ENCODE assay signal across 10 cellular contexts in genomic region chr6:5213851-5214507, GRCh38. TPM values are rescaled to one million over a fixed set of nuclear protein-coding genes. Genes with fewer than 3 reads are reported as not detected.
DNase-seq lines count a peak whose midpoint lies in the region; ATAC-seq and TF ChIP-seq lines count a peak whose summit lies in the region.
"Had no signal": no experiment of that assay in that cellular context is flagged by ENCODE, and none has a peak within 500 bp of the region (broad histone marks: within the 10 kb centered on the region; RNA-seq: fewer than 3 reads in every experiment).

No MANE protein-coding gene starts in this region.

- no peak overlapping the region for H3K4me3 Mint-ChIP-seq in nephron progenitor cell
- no peak overlapping the region for H3K4me3 Mint-ChIP-seq in activated T-helper 17 cell treated with anti-CD3 and anti-CD28 coated beads, Interleukin-2, amount 50 U/mL, for 72 hours

- H3K9ac ChIP-seq in PC-3 (ENCODE audit: low read length), result no peak overlapping the region

- intact Hi-C loops in PC-3 (cut with micrococcal nuclease), result loop anchor here (2.0 kb wide), 2 partner anchors 71 to 189 kb away; no protein-coding TSS in a partner anchor

- CTCF ChIA-PET in PC-3 (lab: Charles Lee), result interaction anchor here (0.6 to 1.4 kb wide), 3 partner anchors 70 to 470 kb away, joined by 4 to 9 read pairs (median 6); no protein-coding TSS in a partner anchor

- no peak overlapping the region for H3K4me3 ChIP-seq in PC-3 (ENCODE audit: low read length)

- no peak overlapping the region for H3K4me2 ChIP-seq in PC-3 (ENCODE audit: low read length)

- no peaks in the 10 kb centered on the region for H3K9me3 Mint-ChIP-seq in nephron progenitor cell
- no peaks in the 10 kb centered on the region for H3K9me3 Mint-ChIP-seq in activated T-helper 17 cell treated with anti-CD3 and anti-CD28 coated beads, Interleukin-2, amount 50 U/mL, for 72 hours

- H3K27me3 Mint-ChIP-seq in nephron progenitor cell (ENCODE audit: low read depth, poor library complexity), result no peaks in the 10 kb centered on the region
- no peaks in the 10 kb centered on the region for H3K27me3 Mint-ChIP-seq in activated T-helper 17 cell treated with anti-CD3 and anti-CD28 coated beads, Interleukin-2, amount 50 U/mL, for 72 hours

- POLR2A ChIA-PET in PC-3 (lab: Charles Lee; ENCODE audit: unreplicated experiment), result no interaction called here

- no peaks in the 10 kb centered on the region for H3K79me2 ChIP-seq in PC-3 (ENCODE audit: low read length)

- H3K27ac Mint-ChIP-seq in nephron progenitor cell, result peak overlapping the region; percentile 43
- H3K27ac Mint-ChIP-seq in activated T-helper 17 cell treated with anti-CD3 and anti-CD28 coated beads, Interleukin-2, amount 50 U/mL, for 72 hours, result no peak overlapping the region

- H3K9me2 ChIP-seq in PC-3 (replicated peaks; ENCODE audit: low read length), result no peaks in the 10 kb centered on the region

- H3F3A ChIP-seq in PC-3 (ENCODE audit: low read length, unreplicated experiment), result no peaks in the 10 kb centered on the region

- no peaks in the 10 kb centered on the region for H3K27me3 ChIP-seq in PC-3 (ENCODE audit: low read length)

- in situ Hi-C loops in Caki2 (cut with HindIII; ENCODE audit: low pct_unique_long_range_greater_than_20kb, low sequenced_read_pairs), result no loop called here

- ATAC-seq in PC-3, result peak; percentile 74
- ATAC-seq in HG02973 (IDR thresholded peaks at IDR 0.05; ENCODE audit: unreplicated experiment), result no peak
- ATAC-seq in activated T-helper 17 cell treated with anti-CD3 and anti-CD28 coated beads, Interleukin-2, amount 50 U/mL, for 72 hours (replicated peaks), result no peak
- ATAC-seq in HG02852 (IDR thresholded peaks at IDR 0.05; ENCODE audit: unreplicated experiment), result no peak

- H3K27ac ChIP-seq in PC-3 (ENCODE audit: low read length), result no peak overlapping the region

- H2AFZ ChIP-seq in PC-3 (ENCODE audit: low read length), result no peak overlapping the region

- H3K36me3 Mint-ChIP-seq in nephron progenitor cell (ENCODE audit: low read depth), result peaks cover 12% of the 10 kb centered on the region
- H3K36me3 Mint-ChIP-seq in activated T-helper 17 cell treated with anti-CD3 and anti-CD28 coated beads, Interleukin-2, amount 50 U/mL, for 72 hours (ENCODE audit: low read depth), result peaks cover 44% of the 10 kb centered on the region

- peak; percentile 35; the same call in 1 of the 2 replicates for TF ChIP-seq CTCF in PC-3 (conservative IDR thresholded peaks at IDR 0.05; ENCODE audit: low read depth, low read length)
- TF ChIP-seq CTCF in nephron progenitor cell (IDR thresholded peaks at IDR 0.05), result no peak

- DNase-seq in Caki2 (ENCODE audit: low read depth), result peak; percentile 15
- peak; percentile 39 for DNase-seq in PC-3
- DNase-seq in fibroblast of peridontal ligament (ENCODE audit: extremely low read depth), result peak; percentile 39
- DNase-seq in nephron progenitor cell, result no peak
- no peak for DNase-seq in pons (ENCODE audit: low spot score)
- DNase-seq: activated T-cell treated with anti-CD3 and anti-CD28 coated beads for 4 hours, NCI-H446 treated with DMSO at 0.1 percent for 48 hours had no signal

- no peaks in the 10 kb centered on the region for H3K9me3 ChIP-seq in PC-3 (ENCODE audit: low read length)

- H3K4me1 ChIP-seq in PC-3 (ENCODE audit: insufficient read depth, low read length), result peaks cover 17% of the 10 kb centered on the region

- H4K20me1 ChIP-seq in PC-3 (ENCODE audit: low read length), result no peaks in the 10 kb centered on the region

- H3K4me1 Mint-ChIP-seq in nephron progenitor cell, result peaks cover 55% of the 10 kb centered on the region
- no peaks in the 10 kb centered on the region for H3K4me1 Mint-ChIP-seq in activated T-helper 17 cell treated with anti-CD3 and anti-CD28 coated beads, Interleukin-2, amount 50 U/mL, for 72 hours

- BruUV-seq in PC-3 (replicated peaks; lab: Mats Ljungman, UMichigan), result no TSS peak

- peaks cover 6% of the 10 kb centered on the region; the same call in 1 of the 2 replicates for H3K36me3 ChIP-seq in PC-3 (ENCODE audit: low read depth, low read length)

RNA-seq across cellular contexts. Expression of gene LYRM4, which starts 46.8 kb away (rescaled TPM):
- 39.1 and 42.3 TPM in 2 replicates for total RNA-seq in Caki2 (2014; rRNA removed; shearing (Covaris generic); ENCODE audit: low replicate concordance)
- total RNA-seq in PC-3 (2014; rRNA removed), result 18.6 and 27.7 TPM in 2 replicates
- total RNA-seq in activated T-helper 17 cell treated with anti-CD3 and anti-CD28 coated beads, Interleukin-2, amount 50 U/mL, for 72 hours, result 10 to 100 TPM; 34.0 to 64.2 TPM

RNA-seq across cellular contexts. Expression of gene FARS2, which starts 47.3 kb away (rescaled TPM):
- 21.0 and 24.0 TPM in 2 replicates for total RNA-seq in Caki2 (2014; rRNA removed; shearing (Covaris generic); ENCODE audit: low replicate concordance)
- total RNA-seq in PC-3 (2014; rRNA removed), result 18.4 and 23.0 TPM in 2 replicates
- total RNA-seq in activated T-helper 17 cell treated with anti-CD3 and anti-CD28 coated beads, Interleukin-2, amount 50 U/mL, for 72 hours, result 10 to 100 TPM; 19.3 to 48.3 TPM

Comparison
In these comparisons a context has a peak if more than half of its experiments do, and no peak if none do; other contexts are left out.
1. DNase-seq: peak in Caki2 (single experiment), PC-3 (single experiment) and fibroblast of peridontal ligament (single experiment); none in nephron progenitor cell (single experiment) and pons (single experiment).